2 cellular contexts compared by ENCODE assay signal in the genomic region with DNA sequence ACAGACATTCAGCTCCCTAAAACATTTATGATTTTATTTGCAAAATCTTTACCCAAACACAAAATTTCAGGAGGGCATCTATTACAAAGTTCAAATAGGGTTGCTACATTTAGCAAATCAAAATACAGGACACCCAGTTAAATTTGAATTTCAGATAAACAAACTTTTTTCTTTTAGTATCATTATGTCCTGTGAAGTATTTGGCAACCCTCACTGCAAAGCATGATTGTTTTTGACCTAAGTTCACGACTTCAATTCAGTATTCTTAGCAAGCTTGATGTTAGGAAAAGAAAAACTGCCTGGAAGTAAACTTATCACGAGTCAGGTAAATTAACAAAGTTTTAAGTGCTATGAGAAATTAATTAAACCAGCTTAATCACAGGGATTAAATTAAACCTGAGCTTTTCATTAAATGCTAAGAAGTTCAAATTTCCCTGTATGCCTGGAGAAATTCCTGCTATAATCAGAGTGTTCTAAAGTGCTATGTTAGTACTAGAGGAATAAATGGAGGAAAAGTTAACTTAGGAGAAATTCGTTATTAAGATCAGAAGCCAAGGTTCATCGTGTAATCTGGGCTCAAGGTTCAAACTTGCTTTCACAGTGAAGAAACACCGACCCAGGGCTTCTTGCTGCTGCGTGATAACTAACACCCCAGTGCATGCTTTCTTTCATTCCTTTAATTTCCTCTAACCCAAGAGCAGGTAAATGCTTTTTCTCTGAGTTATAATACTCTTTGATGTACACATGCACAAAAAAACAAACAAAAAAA.
TF ChIP-seq lines count a peak whose summit lies in the region.

No MANE protein-coding gene starts in this region.

TF ChIP-seq in endothelial cell of umbilical vein, 7 proteins besides CTCF, POLR2A, EP300 and RAD21 (continued from another document):
- TF ChIP-seq POLR2AphosphoS5 (IDR thresholded peaks at IDR 0.05; ENCODE audit: insufficient read depth, low read depth, low read length), result no peak
- TF ChIP-seq GATA2 (IDR thresholded peaks at IDR 0.05; ENCODE audit: insufficient read depth, insufficient read length, low read depth, low read length), result no peak
- TF ChIP-seq JUN (IDR thresholded peaks at IDR 0.05; ENCODE audit: borderline replicate concordance, insufficient read depth, insufficient read length, low read depth), result no peak
- TF ChIP-seq, protein P1, sequence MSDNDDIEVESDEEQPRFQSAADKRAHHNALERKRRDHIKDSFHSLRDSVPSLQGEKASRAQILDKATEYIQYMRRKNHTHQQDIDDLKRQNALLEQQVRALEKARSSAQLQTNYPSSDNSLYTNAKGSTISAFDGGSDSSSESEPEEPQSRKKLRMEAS (IDR thresholded peaks at IDR 0.05; ENCODE audit: insufficient read depth, insufficient read length), result no peak

TF ChIP-seq in liver, 16 proteins besides CTCF, POLR2A, EP300 and RAD21 (continued from another document):
- TF ChIP-seq, protein P2, sequence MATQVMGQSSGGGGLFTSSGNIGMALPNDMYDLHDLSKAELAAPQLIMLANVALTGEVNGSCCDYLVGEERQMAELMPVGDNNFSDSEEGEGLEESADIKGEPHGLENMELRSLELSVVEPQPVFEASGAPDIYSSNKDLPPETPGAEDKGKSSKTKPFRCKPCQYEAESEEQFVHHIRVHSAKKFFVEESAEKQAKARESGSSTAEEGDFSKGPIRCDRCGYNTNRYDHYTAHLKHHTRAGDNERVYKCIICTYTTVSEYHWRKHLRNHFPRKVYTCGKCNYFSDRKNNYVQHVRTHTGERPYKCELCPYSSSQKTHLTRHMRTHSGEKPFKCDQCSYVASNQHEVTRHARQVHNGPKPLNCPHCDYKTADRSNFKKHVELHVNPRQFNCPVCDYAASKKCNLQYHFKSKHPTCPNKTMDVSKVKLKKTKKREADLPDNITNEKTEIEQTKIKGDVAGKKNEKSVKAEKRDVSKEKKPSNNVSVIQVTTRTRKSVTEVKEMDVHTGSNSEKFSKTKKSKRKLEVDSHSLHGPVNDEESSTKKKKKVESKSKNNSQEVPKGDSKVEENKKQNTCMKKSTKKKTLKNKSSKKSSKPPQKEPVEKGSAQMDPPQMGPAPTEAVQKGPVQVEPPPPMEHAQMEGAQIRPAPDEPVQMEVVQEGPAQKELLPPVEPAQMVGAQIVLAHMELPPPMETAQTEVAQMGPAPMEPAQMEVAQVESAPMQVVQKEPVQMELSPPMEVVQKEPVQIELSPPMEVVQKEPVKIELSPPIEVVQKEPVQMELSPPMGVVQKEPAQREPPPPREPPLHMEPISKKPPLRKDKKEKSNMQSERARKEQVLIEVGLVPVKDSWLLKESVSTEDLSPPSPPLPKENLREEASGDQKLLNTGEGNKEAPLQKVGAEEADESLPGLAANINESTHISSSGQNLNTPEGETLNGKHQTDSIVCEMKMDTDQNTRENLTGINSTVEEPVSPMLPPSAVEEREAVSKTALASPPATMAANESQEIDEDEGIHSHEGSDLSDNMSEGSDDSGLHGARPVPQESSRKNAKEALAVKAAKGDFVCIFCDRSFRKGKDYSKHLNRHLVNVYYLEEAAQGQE (IDR thresholded peaks at IDR 0.05), result no peak
- TF ChIP-seq RXRA (IDR thresholded peaks at IDR 0.05) (peak; percentile 47 to 67), JUND (IDR thresholded peaks at IDR 0.05) (peak in 1 of 2 donors; percentile 51), YY1 (IDR thresholded peaks at IDR 0.05) (no peak), FOXA2 (IDR thresholded peaks at IDR 0.05) (no peak), SP1 (IDR thresholded peaks at IDR 0.05) (peak; percentile 52), NR2F2 (IDR thresholded peaks at IDR 0.05) (no peak), HNF4G (IDR thresholded peaks at IDR 0.05) (peak; percentile 59), HNF4A (conservative IDR thresholded peaks at IDR 0.05) (peak; percentile 84 to 88), GABPA (IDR thresholded peaks at IDR 0.05 in 1 of 2, conservative IDR thresholded peaks at IDR 0.05 in 1 of 2) (no peak), EGR1 (IDR thresholded peaks at IDR 0.05; ENCODE audit: low read depth in 2 of 2) (no peak), FOXA1 (IDR thresholded peaks at IDR 0.05) (no peak)
- TF ChIP-seq, protein P3, sequence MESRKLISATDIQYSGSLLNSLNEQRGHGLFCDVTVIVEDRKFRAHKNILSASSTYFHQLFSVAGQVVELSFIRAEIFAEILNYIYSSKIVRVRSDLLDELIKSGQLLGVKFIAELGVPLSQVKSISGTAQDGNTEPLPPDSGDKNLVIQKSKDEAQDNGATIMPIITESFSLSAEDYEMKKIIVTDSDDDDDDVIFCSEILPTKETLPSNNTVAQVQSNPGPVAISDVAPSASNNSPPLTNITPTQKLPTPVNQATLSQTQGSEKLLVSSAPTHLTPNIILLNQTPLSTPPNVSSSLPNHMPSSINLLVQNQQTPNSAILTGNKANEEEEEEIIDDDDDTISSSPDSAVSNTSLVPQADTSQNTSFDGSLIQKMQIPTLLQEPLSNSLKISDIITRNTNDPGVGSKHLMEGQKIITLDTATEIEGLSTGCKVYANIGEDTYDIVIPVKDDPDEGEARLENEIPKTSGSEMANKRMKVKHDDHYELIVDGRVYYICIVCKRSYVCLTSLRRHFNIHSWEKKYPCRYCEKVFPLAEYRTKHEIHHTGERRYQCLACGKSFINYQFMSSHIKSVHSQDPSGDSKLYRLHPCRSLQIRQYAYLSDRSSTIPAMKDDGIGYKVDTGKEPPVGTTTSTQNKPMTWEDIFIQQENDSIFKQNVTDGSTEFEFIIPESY (IDR thresholded peaks at IDR 0.05), result no peak
- TF ChIP-seq, protein P4, sequence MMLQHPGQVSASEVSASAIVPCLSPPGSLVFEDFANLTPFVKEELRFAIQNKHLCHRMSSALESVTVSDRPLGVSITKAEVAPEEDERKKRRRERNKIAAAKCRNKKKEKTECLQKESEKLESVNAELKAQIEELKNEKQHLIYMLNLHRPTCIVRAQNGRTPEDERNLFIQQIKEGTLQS (IDR thresholded peaks at IDR 0.05), result no peak
- TF ChIP-seq, protein P1 (IDR thresholded peaks at IDR 0.05), result peak; percentile 21
